8 cellular contexts compared by ENCODE assay signal in genomic region chr11:57712256-57713150, GRCh38. TPM values are rescaled to one million over a fixed set of nuclear protein-coding genes. Genes with fewer than 3 reads are reported as not detected.
DNase-seq lines count a peak whose midpoint lies in the region; ATAC-seq lines count a peak whose summit lies in the region.

TMX2 (plus strand) TSS chr11:57712593; CDS start chr11:57712619, 26 bp downstream.

- peaks cover 13 to 23% of the 10 kb centered on the region in 2 donors for H3K36me3 Mint-ChIP-seq in activated naive CD4-positive, alpha-beta T cell treated with anti-CD3 and anti-CD28 coated beads, Interleukin-2, amount 50 U/mL, for 72 hours

- H3K27ac Mint-ChIP-seq in activated naive CD4-positive, alpha-beta T cell treated with anti-CD3 and anti-CD28 coated beads, Interleukin-2, amount 50 U/mL, for 72 hours, result peak within 1 kb of the TSS; percentile 90 to 94

- DNase-seq in NCI-H1092 treated with DMSO at 0.1 percent for 48 hours (lab: John Stamatoyannopoulos, UW), result peak; percentile 100
- DNase-seq in SKM-1 (lab: John Stamatoyannopoulos, UW; ENCODE audit: unreplicated experiment), result peak; percentile 99
- DNase-seq in activated naive CD4-positive, alpha-beta T cell treated with anti-CD3 and anti-CD28 coated beads, Interleukin-2, amount 50 U/mL, for 72 hours (ENCODE audit: low spot score in 2 of 2), result peak; percentile 86 to 90
- peak; percentile 99 for DNase-seq in glomerular endothelial cell (ENCODE audit: extremely low read depth, low read depth, low spot score)
- DNase-seq in occipital lobe (lab: John Stamatoyannopoulos, UW), result peak; percentile 95

- peak within 1 kb of the TSS; percentile 94 for H3K4me3 ChIP-seq in GM08714 (ENCODE audit: low read length)

- ATAC-seq in HG02610 (IDR thresholded peaks at IDR 0.05; ENCODE audit: unreplicated experiment), result peak; percentile 95
- ATAC-seq in activated naive CD4-positive, alpha-beta T cell treated with anti-CD3 and anti-CD28 coated beads, Interleukin-2, amount 50 U/mL, for 72 hours, result peak; percentile 92 to 94

- H3K9me3 Mint-ChIP-seq in activated naive CD4-positive, alpha-beta T cell treated with anti-CD3 and anti-CD28 coated beads, Interleukin-2, amount 50 U/mL, for 72 hours, result no peaks in the 10 kb centered on the region

- H3K27ac ChIP-seq in temporal lobe (ENCODE audit: low read depth, low read length), result peak within 1 kb of the TSS; percentile 87

RNA-seq across cellular contexts. Expression of gene TMX2, which starts in this region (rescaled TPM):
- total RNA-seq in activated naive CD4-positive, alpha-beta T cell treated with anti-CD3 and anti-CD28 coated beads, Interleukin-2, amount 50 U/mL, for 72 hours, result 10 to 100 TPM; 51.1 to 52.7 TPM
- 46.9 and 51.5 TPM in 2 replicates for total RNA-seq in glomerular endothelial cell
- total RNA-seq in occipital lobe, result 44.6 TPM
- 38.4 TPM for total RNA-seq in temporal lobe

Comparison
In these comparisons a context has a peak if more than half of its experiments do, and no peak if none do; other contexts are left out.
1. Peak in every context shown above with its lines: DNase-seq, ATAC-seq, H3K4me3 ChIP-seq and H3K27ac ChIP-seq.